In the genomic region with DNA sequence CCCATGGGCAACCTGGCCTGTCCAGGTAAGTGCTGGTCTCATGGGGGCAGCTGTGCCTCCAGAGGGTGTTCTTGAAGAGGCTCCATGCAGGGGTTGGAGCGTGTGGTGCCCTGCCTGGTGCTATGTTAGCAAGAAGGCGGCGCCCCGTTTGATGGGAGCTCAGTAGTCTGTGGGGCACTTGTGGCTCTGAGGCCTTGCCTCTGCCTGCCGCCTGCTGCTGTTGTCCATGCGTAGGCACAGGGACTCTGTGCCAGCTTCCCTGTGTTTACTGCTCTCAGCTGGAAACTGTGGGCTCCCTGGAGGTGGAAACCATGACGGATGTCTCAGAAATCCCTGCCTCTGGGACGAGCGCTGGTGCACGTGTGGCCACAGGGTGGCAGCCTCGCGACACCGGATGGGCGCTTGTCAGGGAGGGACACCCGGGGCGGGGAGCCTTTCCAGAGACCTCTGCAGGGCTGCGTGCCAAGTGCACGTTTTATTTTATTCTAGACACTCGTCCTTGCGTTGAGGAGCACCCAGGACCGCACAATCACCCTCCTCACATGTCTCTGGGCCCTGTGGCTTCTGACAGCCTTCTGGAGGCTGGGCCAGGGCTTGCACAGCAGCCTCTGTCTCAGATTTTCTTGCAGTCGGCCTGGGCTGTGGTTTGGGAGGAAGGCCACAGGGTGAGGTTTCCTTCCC, we compare ENCODE assay signal across 1 cellular context.
TF ChIP-seq lines count a peak whose summit lies in the region.

No MANE protein-coding gene starts in this region.

TF ChIP-seq in HepG2, 621 proteins besides CTCF, POLR2A, EP300 and RAD21 (continued from another document):
- peak; percentile 65; the same call in 1 of the 2 replicates for TF ChIP-seq ETV5 (CRISPR knock-in tag; IDR thresholded peaks at IDR 0.05; ENCODE audit: borderline replicate concordance)
- no peak for TF ChIP-seq HDAC6 (IDR thresholded peaks at IDR 0.05; ENCODE audit: low read depth, low read length)
- no peak for TF ChIP-seq MEIS1 (CRISPR knock-in tag; IDR thresholded peaks at IDR 0.05; ENCODE audit: borderline replicate concordance)
- no peak for TF ChIP-seq ZSCAN30 (CRISPR knock-in tag; IDR thresholded peaks at IDR 0.05)
- TF ChIP-seq, protein P1, sequence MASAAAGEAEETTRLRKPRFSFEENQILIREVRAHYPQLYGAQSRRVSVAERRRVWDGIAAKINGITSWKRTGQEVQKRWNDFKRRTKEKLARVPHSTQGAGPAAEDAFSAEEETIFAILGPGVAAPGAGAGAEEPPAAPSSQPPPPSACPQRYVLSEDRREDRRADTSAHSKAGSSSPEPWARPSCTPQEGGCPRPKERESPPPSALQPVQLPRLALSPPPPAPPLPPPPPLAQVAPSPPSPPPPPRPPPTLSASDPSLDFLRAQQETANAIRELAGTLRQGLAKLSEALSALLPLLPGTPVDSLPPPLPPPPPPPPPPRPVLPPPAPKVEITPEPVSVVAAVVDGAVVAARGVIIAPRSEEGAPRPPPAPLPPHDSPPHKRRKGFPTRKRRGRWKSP (CRISPR knock-in tag; IDR thresholded peaks at IDR 0.05): no peak
- no peak for TF ChIP-seq PPARG (CRISPR knock-in tag; conservative IDR thresholded peaks at IDR 0.05)
- TF ChIP-seq MEF2D (CRISPR knock-in tag; IDR thresholded peaks at IDR 0.05): 0 out of 2 replicates have a peak, but pooled peaks have one; percentile 21
- no peak for TF ChIP-seq ZFAT (CRISPR knock-in tag; conservative IDR thresholded peaks at IDR 0.05)
- TF ChIP-seq SMAD1 (CRISPR knock-in tag; IDR thresholded peaks at IDR 0.05; ENCODE audit: borderline replicate concordance, low read depth): no peak
- TF ChIP-seq ZNF709 (CRISPR knock-in tag; IDR thresholded peaks at IDR 0.05): no peak
- TF ChIP-seq PLRG1 (conservative IDR thresholded peaks at IDR 0.05): no peak
- TF ChIP-seq, protein P2, sequence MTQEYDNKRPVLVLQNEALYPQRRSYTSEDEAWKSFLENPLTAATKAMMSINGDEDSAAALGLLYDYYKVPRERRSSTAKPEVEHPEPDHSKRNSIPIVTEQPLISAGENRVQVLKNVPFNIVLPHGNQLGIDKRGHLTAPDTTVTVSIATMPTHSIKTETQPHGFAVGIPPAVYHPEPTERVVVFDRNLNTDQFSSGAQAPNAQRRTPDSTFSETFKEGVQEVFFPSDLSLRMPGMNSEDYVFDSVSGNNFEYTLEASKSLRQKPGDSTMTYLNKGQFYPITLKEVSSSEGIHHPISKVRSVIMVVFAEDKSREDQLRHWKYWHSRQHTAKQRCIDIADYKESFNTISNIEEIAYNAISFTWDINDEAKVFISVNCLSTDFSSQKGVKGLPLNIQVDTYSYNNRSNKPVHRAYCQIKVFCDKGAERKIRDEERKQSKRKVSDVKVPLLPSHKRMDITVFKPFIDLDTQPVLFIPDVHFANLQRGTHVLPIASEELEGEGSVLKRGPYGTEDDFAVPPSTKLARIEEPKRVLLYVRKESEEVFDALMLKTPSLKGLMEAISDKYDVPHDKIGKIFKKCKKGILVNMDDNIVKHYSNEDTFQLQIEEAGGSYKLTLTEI (CRISPR knock-in tag; conservative IDR thresholded peaks at IDR 0.05): no peak
- 0 out of 2 replicates have a peak, but pooled peaks have one; percentile 25 for TF ChIP-seq HOXA5 (CRISPR knock-in tag; IDR thresholded peaks at IDR 0.05)
- TF ChIP-seq ZSCAN12 (CRISPR knock-in tag; IDR thresholded peaks at IDR 0.05): no peak
- TF ChIP-seq, protein P3, sequence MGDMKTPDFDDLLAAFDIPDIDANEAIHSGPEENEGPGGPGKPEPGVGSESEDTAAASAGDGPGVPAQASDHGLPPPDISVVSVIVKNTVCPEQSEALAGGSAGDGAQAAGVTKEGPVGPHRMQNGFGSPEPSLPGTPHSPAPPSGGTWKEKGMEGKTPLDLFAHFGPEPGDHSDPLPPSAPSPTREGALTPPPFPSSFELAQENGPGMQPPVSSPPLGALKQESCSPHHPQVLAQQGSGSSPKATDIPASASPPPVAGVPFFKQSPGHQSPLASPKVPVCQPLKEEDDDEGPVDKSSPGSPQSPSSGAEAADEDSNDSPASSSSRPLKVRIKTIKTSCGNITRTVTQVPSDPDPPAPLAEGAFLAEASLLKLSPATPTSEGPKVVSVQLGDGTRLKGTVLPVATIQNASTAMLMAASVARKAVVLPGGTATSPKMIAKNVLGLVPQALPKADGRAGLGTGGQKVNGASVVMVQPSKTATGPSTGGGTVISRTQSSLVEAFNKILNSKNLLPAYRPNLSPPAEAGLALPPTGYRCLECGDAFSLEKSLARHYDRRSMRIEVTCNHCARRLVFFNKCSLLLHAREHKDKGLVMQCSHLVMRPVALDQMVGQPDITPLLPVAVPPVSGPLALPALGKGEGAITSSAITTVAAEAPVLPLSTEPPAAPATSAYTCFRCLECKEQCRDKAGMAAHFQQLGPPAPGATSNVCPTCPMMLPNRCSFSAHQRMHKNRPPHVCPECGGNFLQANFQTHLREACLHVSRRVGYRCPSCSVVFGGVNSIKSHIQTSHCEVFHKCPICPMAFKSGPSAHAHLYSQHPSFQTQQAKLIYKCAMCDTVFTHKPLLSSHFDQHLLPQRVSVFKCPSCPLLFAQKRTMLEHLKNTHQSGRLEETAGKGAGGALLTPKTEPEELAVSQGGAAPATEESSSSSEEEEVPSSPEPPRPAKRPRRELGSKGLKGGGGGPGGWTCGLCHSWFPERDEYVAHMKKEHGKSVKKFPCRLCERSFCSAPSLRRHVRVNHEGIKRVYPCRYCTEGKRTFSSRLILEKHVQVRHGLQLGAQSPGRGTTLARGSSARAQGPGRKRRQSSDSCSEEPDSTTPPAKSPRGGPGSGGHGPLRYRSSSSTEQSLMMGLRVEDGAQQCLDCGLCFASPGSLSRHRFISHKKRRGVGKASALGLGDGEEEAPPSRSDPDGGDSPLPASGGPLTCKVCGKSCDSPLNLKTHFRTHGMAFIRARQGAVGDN (CRISPR knock-in tag; IDR thresholded peaks at IDR 0.05): peak; percentile 36
